Comparison of ENCODE assay signal across 1 cellular context in the genomic region with DNA sequence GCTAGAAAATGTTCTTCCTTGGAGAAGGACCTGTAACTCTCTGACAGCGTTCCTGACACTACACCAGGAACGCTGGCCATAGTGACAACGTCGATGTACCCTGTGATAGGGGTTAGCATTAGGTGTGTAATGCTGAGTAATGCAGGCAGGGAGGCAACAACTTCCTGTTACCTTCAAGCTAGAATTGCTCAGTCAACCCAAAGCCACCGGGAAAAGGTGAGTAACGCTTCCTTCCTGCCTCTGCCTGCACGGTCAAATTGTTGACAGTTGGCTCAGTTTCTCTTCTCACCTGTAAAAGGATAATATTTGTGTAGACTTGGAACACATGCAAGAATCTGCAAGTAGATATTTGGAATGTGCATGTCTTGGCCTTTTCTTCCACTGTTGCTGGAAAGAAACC.
TF ChIP-seq lines count a peak whose summit lies in the region.

No MANE protein-coding gene starts in this region.

TF ChIP-seq in HepG2, 621 proteins besides CTCF, POLR2A, EP300 and RAD21 (continued from another document):
- TF ChIP-seq, protein P1, sequence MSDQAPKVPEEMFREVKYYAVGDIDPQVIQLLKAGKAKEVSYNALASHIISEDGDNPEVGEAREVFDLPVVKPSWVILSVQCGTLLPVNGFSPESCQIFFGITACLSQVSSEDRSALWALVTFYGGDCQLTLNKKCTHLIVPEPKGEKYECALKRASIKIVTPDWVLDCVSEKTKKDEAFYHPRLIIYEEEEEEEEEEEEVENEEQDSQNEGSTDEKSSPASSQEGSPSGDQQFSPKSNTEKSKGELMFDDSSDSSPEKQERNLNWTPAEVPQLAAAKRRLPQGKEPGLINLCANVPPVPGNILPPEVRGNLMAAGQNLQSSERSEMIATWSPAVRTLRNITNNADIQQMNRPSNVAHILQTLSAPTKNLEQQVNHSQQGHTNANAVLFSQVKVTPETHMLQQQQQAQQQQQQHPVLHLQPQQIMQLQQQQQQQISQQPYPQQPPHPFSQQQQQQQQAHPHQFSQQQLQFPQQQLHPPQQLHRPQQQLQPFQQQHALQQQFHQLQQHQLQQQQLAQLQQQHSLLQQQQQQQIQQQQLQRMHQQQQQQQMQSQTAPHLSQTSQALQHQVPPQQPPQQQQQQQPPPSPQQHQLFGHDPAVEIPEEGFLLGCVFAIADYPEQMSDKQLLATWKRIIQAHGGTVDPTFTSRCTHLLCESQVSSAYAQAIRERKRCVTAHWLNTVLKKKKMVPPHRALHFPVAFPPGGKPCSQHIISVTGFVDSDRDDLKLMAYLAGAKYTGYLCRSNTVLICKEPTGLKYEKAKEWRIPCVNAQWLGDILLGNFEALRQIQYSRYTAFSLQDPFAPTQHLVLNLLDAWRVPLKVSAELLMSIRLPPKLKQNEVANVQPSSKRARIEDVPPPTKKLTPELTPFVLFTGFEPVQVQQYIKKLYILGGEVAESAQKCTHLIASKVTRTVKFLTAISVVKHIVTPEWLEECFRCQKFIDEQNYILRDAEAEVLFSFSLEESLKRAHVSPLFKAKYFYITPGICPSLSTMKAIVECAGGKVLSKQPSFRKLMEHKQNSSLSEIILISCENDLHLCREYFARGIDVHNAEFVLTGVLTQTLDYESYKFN (CRISPR knock-in tag; conservative IDR thresholded peaks at IDR 0.05) = 0 out of 2 replicates have a peak, but pooled peaks have one; percentile 13
- TF ChIP-seq ETV5 (CRISPR knock-in tag; IDR thresholded peaks at IDR 0.05; ENCODE audit: borderline replicate concordance) (peak; percentile 56; the same call in 1 of the 2 replicates), ZNF253 (CRISPR knock-in tag; IDR thresholded peaks at IDR 0.05; ENCODE audit: borderline replicate concordance) (no peak), ZNF337 (CRISPR knock-in tag; IDR thresholded peaks at IDR 0.05; ENCODE audit: borderline replicate concordance, low read depth) (no peak), MAFF (IDR thresholded peaks at IDR 0.05; ENCODE audit: low read depth, low read length) (peak; percentile 65), MAFG (CRISPR knock-in tag; IDR thresholded peaks at IDR 0.05) (0 out of 2 replicates have a peak, but pooled peaks have one; percentile 64), KAT8 (CRISPR knock-in tag; IDR thresholded peaks at IDR 0.05) (0 out of 2 replicates have a peak, but pooled peaks have one; percentile 24), ATRX (CRISPR knock-in tag; IDR thresholded peaks at IDR 0.05; ENCODE audit: borderline replicate concordance) (no peak), MAFK (conservative IDR thresholded peaks at IDR 0.05 in 1 of 2, IDR thresholded peaks at IDR 0.05 in 1 of 2; ENCODE audit: low read length in 2 of 2) (peak; percentile 52 to 74; a peak in 3 of 4 replicates)
- TF ChIP-seq, protein P2, sequence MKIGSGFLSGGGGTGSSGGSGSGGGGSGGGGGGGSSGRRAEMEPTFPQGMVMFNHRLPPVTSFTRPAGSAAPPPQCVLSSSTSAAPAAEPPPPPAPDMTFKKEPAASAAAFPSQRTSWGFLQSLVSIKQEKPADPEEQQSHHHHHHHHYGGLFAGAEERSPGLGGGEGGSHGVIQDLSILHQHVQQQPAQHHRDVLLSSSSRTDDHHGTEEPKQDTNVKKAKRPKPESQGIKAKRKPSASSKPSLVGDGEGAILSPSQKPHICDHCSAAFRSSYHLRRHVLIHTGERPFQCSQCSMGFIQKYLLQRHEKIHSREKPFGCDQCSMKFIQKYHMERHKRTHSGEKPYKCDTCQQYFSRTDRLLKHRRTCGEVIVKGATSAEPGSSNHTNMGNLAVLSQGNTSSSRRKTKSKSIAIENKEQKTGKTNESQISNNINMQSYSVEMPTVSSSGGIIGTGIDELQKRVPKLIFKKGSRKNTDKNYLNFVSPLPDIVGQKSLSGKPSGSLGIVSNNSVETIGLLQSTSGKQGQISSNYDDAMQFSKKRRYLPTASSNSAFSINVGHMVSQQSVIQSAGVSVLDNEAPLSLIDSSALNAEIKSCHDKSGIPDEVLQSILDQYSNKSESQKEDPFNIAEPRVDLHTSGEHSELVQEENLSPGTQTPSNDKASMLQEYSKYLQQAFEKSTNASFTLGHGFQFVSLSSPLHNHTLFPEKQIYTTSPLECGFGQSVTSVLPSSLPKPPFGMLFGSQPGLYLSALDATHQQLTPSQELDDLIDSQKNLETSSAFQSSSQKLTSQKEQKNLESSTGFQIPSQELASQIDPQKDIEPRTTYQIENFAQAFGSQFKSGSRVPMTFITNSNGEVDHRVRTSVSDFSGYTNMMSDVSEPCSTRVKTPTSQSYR (CRISPR knock-in tag; IDR thresholded peaks at IDR 0.05; ENCODE audit: borderline replicate concordance) = no peak
